In the genomic region with DNA sequence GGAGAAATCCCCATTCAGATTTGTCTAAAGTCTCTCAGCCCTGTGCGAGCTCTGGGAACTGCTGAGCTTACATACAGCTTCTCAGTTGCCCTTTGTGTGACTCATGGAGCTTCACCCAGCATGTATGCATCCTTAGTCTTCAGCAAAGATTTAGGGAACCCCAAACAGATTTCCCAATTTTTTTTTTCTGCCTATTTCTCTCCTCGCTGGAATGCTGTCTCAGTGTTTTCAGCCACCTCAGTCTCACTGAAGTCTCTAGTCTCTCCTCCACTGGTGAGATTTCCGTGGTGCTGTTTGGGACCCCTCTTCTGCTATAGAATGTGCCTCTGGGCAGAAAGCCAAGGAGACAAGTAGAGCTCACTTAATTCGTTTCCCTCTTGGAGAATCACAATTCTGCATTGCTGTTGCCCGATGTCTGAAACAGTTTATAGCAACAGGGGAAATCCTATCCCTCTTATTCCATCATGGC, we compare ENCODE assay signal across 11 cellular contexts. TPM values are rescaled to one million over a fixed set of nuclear protein-coding genes. Genes with fewer than 3 reads are reported as not detected.
A peak's percentile ranks its signal among the peaks of the same experiment; 100 is the strongest.
DNase-seq lines count a peak whose midpoint lies in the region; ATAC-seq and TF ChIP-seq lines count a peak whose summit lies in the region.
"Had no signal": no experiment of that assay in that cellular context is flagged by ENCODE, and none has a peak within 500 bp of the region (broad histone marks: within the 10 kb centered on the region; RNA-seq: fewer than 3 reads in every experiment).

No MANE protein-coding gene starts in this region.

- no peaks in the 10 kb centered on the region for H3K9me3 ChIP-seq in neural progenitor cell (ENCODE audit: low read depth)
- H3K9me3 ChIP-seq in colonic mucosa, result no peaks in the 10 kb centered on the region

- H3F3A ChIP-seq in neural progenitor cell (ENCODE audit: low read depth), result peaks cover 15% of the 10 kb centered on the region

- peak overlapping the region; percentile 76 for H3K27ac ChIP-seq in neural progenitor cell
- no peak overlapping the region for H3K27ac ChIP-seq in colonic mucosa

- H2AFZ ChIP-seq in neural progenitor cell (replicated peaks), result no peak overlapping the region

- H3K4me3 ChIP-seq in cardiac fibroblast (replicated peaks in 1 of 2; ENCODE audit: low read depth in 2 of 2, low read length in 2 of 2) (no peak overlapping the region), neural progenitor cell (no peak overlapping the region), colonic mucosa (no peak overlapping the region)

- no peak overlapping the region for H3K9ac ChIP-seq in neural progenitor cell
- H3K9ac ChIP-seq in colonic mucosa (ENCODE audit: low read depth in 2 of 2, low read length in 2 of 2), result no peak overlapping the region

- no peak overlapping the region for H3K4me3 Mint-ChIP-seq in neural progenitor cell

- H3K36me3 ChIP-seq in neural progenitor cell, result no peaks in the 10 kb centered on the region
- H3K36me3 ChIP-seq in colonic mucosa, result no peaks in the 10 kb centered on the region

- H3K27me3 ChIP-seq in neural progenitor cell, result no peaks in the 10 kb centered on the region
- H3K27me3 ChIP-seq in colonic mucosa, result no peaks in the 10 kb centered on the region

- TF ChIP-seq CTCF in cardiac fibroblast (IDR thresholded peaks at IDR 0.05; ENCODE audit: low read depth, low read length) (no peak), neural progenitor cell (IDR thresholded peaks at IDR 0.05) (no peak), colonic mucosa (IDR thresholded peaks at IDR 0.05) (no peak)

- H3K4me2 ChIP-seq in neural progenitor cell, result peak overlapping the region; percentile 21

- DNase-seq in EH (ENCODE audit: low read depth) (peak; percentile 84), NCI-H2171 (lab: John Stamatoyannopoulos, UW) (peak; percentile 73), cardiac fibroblast (ENCODE audit: low read depth in 2 of 2) (peak; percentile 65 to 71), neural progenitor cell (ENCODE audit: low spot score) (peak; percentile 55), posterior vena cava (ENCODE audit: low spot score) (no peak), colonic mucosa (no peak)
- DNase-seq in effector CD8-positive, alpha-beta T cell (lab: John Stamatoyannopoulos, UW), result no peak
- DNase-seq: activated CD8-positive, alpha-beta memory T cell treated with anti-CD3 and anti-CD28 coated beads, Interleukin-2, amount 50 U/mL, for 4 hours; SIG-M5; stimulated activated CD4-positive, alpha-beta T cell treated with anti-CD3 and anti-CD28 coated beads, Interleukin-4, amount 100 ng/mL, for 24 hours had no signal

- peaks cover 11% of the 10 kb centered on the region for H3K4me1 ChIP-seq in neural progenitor cell
- no peaks in the 10 kb centered on the region for H3K4me1 ChIP-seq in colonic mucosa

- intact Hi-C loops in posterior vena cava (cut with DNase I), result no loop called here
- intact Hi-C loops in colonic mucosa (cut with DNase I), result no loop called here

- H3K27me3 Mint-ChIP-seq in neural progenitor cell (ENCODE audit: insufficient read depth, low read depth), result peaks cover 2% of the 10 kb centered on the region

- H3K79me2 ChIP-seq in neural progenitor cell (ENCODE audit: low read depth), result peaks cover 80% of the 10 kb centered on the region

- peaks cover 8% of the 10 kb centered on the region for H4K20me1 ChIP-seq in neural progenitor cell (ENCODE audit: low read depth)

- H3K27ac Mint-ChIP-seq in neural progenitor cell, result peak overlapping the region; percentile 14

- H3K36me3 Mint-ChIP-seq in neural progenitor cell, result peaks cover 10% of the 10 kb centered on the region

- peaks cover 21% of the 10 kb centered on the region for H3K9me3 Mint-ChIP-seq in neural progenitor cell

- peaks cover 9% of the 10 kb centered on the region for H3K4me1 Mint-ChIP-seq in neural progenitor cell

- ATAC-seq in HG03039 (IDR thresholded peaks at IDR 0.05; ENCODE audit: unreplicated experiment), result no peak

RNA-seq across cellular contexts. Expression of a gene that starts 28.1 kb away (rescaled TPM):
- total RNA-seq in neural progenitor cell (ENCODE audit: low replicate concordance), result 37.2 and 51.0 TPM in 2 replicates
- total RNA-seq in posterior vena cava, result 10 to 100 TPM; 44.8 to 45.3 TPM
- total RNA-seq in colonic mucosa, result 10 to 100 TPM; 32.5 to 47.7 TPM

RNA-seq across cellular contexts. Expression of a gene that starts 43.5 kb away (rescaled TPM):
- 58.5 and 69.3 TPM in 2 replicates for total RNA-seq in neural progenitor cell (ENCODE audit: low replicate concordance)
- total RNA-seq in posterior vena cava, result 10 to 100 TPM; 60.7 to 66.3 TPM
- total RNA-seq in colonic mucosa, result 10 to 100 TPM; 56.7 to 66.9 TPM

RNA-seq across cellular contexts. Expression of a gene that starts 49.0 kb away (rescaled TPM):
- total RNA-seq in neural progenitor cell (ENCODE audit: low replicate concordance), result 6.5 and 16.4 TPM in 2 replicates
- total RNA-seq in posterior vena cava, result 1 to 10 TPM; 7.5 to 8.3 TPM
- total RNA-seq in colonic mucosa, result 1 to 10 TPM; 2.8 to 5.1 TPM

RNA-seq across cellular contexts. Expression of a gene that starts 54.1 kb away (rescaled TPM):
- total RNA-seq in neural progenitor cell (ENCODE audit: low replicate concordance) (5.6 and 5.8 TPM in 2 replicates), posterior vena cava (1 to 10 TPM in 1 of 2 donors, under 1 TPM in 1; 0.33 to 1.1 TPM), colonic mucosa (1 to 10 TPM; 1.8 to 4.3 TPM)

RNA-seq across cellular contexts. Expression of a gene that starts 57.5 kb away (rescaled TPM):
- total RNA-seq in neural progenitor cell (ENCODE audit: low replicate concordance) (not detected in 2 replicates), posterior vena cava (not detected), colonic mucosa (not detected)

Comparison
In these comparisons a context has a peak if more than half of its experiments do, and no peak if none do; other contexts are left out.
1. DNase-seq: peak in EH (single experiment), NCI-H2171 (single experiment), cardiac fibroblast (2 of 2) and neural progenitor cell (single experiment); none in effector CD8-positive, alpha-beta T cell (single experiment), posterior vena cava (single experiment) and colonic mucosa (single experiment).